Comparison of ENCODE assay signal across 19 cellular contexts in genomic region chr3:183958226-183958625, GRCh38. TPM values are rescaled to one million over a fixed set of nuclear protein-coding genes. Genes with fewer than 3 reads are reported as not detected.
A peak's percentile ranks its signal among the peaks of the same experiment; 100 is the strongest.
DNase-seq lines count a peak whose midpoint lies in the region; ATAC-seq and TF ChIP-seq lines count a peak whose summit lies in the region.
"Had no signal": no experiment of that assay in that cellular context is flagged by ENCODE, and none has a peak within 500 bp of the region (broad histone marks: within the 10 kb centered on the region; RNA-seq: fewer than 3 reads in every experiment).

No MANE protein-coding gene starts in this region.

- CTCF ChIA-PET in MCF 10A (lab: Yijun Ruan, JAX) = no interaction called here
- CTCF ChIA-PET in T-cell (lab: Charles Lee) = no interaction called here

- H3K4me1 Mint-ChIP-seq in MCF 10A (ENCODE audit: insufficient read depth, unreplicated experiment) (peaks cover 9% of the 10 kb centered on the region), T-cell (no peaks in the 10 kb centered on the region)
- H3K4me1 Mint-ChIP-seq: CD4-positive, alpha-beta memory T cell had no signal

- TF ChIP-seq POLR2A in breast epithelium (IDR thresholded peaks at IDR 0.05) (no peak), transverse colon (IDR thresholded peaks at IDR 0.05) (no peak)

- H3K27ac Mint-ChIP-seq in MCF 10A (ENCODE audit: low read depth, unreplicated experiment) (peak overlapping the region; percentile 75), T-cell (no peak overlapping the region)

- no peak for TF ChIP-seq EP300 in transverse colon (IDR thresholded peaks at IDR 0.05; ENCODE audit: low read depth)

- intact Hi-C loops in MCF 10A (cut with micrococcal nuclease) = no loop called here
- intact Hi-C loops in breast epithelium (cut with DNase I; ENCODE audit: low total_unique reads) = no loop called here
- intact Hi-C loops in mucosa of descending colon (cut with DNase I, micrococcal nuclease) = no loop called here
- intact Hi-C loops in transverse colon (cut with DNase I; ENCODE audit: low total_unique reads) = no loop called here

- POLR2A ChIA-PET in MCF 10A (lab: Yijun Ruan, JAX) = no interaction called here
- POLR2A ChIA-PET in T-cell (lab: Charles Lee) = no interaction called here

- DNase-seq in MCF 10A (ENCODE audit: unreplicated experiment) (no peak), breast epithelium (ENCODE audit: low spot score in 2 of 2) (no peak), epithelial cell of prostate (ENCODE audit: low read depth, low spot score) (no peak), mucosa of descending colon (peak in 1 of 3 donors; percentile 18), transverse colon (no peak), T-cell (no peak)
- DNase-seq: 8988T; BE2C; CD4-positive, alpha-beta memory T cell; DMS79 treated with DMSO at 0.1 percent for 48 hours; GM23248; MV-4-11; NCI-H1436; NCI-H2029 treated with DMSO at 0.1 percent for 48 hours; NCI-H2171 treated with DMSO at 0.1 percent for 48 hours; NCI-H748 treated with DMSO at 0.1 percent for 48 hours had no signal

- no peaks in the 10 kb centered on the region for H3K9me3 Mint-ChIP-seq in MCF 10A (ENCODE audit: unreplicated experiment)
- no peaks in the 10 kb centered on the region for H3K9me3 Mint-ChIP-seq in T-cell
- H3K9me3 Mint-ChIP-seq: CD4-positive, alpha-beta memory T cell had no signal

- H3K9me3 ChIP-seq in breast epithelium (no peaks in the 10 kb centered on the region), mucosa of descending colon (no peaks in the 10 kb centered on the region), transverse colon (no peaks in the 10 kb centered on the region)
- H3K9me3 ChIP-seq: BE2C had no signal

- BruUV-seq in MCF 10A (replicated peaks; lab: Mats Ljungman, UMichigan) = no TSS peak

- H3K4me3 ChIP-seq in breast epithelium (no peak overlapping the region), mucosa of descending colon (no peak overlapping the region), transverse colon (no peak overlapping the region)
- H3K4me3 ChIP-seq: GM23248 had no signal

- H3K27me3 ChIP-seq in breast epithelium (no peaks in the 10 kb centered on the region), transverse colon (no peaks in the 10 kb centered on the region)
- H3K27me3 ChIP-seq: BE2C had no signal

- WGBS in transverse colon (ENCODE audit: low coverage in 1 of 2), 2 donors = 52 to 71% methylated on average over 3 of the region's 3 CpGs

- H3K36me3 Mint-ChIP-seq in MCF 10A (ENCODE audit: insufficient read depth, unreplicated experiment) (peaks cover 24% of the 10 kb centered on the region), T-cell (peaks cover 23% of the 10 kb centered on the region)

- ATAC-seq in mucosa of descending colon (peak; percentile 86), HG02885 (IDR thresholded peaks at IDR 0.05; ENCODE audit: poor library complexity, unreplicated experiment) (no peak), T-cell (replicated peaks in 1 of 4) (no peak), GM21786 (IDR thresholded peaks at IDR 0.05; ENCODE audit: unreplicated experiment) (no peak)
- ATAC-seq: Right ventricle myocardium inferior had no signal

- H3K27ac ChIP-seq in breast epithelium (no peak overlapping the region), epithelial cell of prostate (peak overlapping the region; percentile 76), transverse colon (peak overlapping the region; percentile 56 to 80 (median 76))
- H3K27ac ChIP-seq: GM23248 had no signal

- H3K4me3 Mint-ChIP-seq in MCF 10A (ENCODE audit: unreplicated experiment) (no peak overlapping the region), T-cell (no peak overlapping the region)
- H3K4me3 Mint-ChIP-seq: CD4-positive, alpha-beta memory T cell had no signal

- H3K27me3 Mint-ChIP-seq in MCF 10A (ENCODE audit: insufficient read depth, unreplicated experiment) (no peaks in the 10 kb centered on the region), T-cell (no peaks in the 10 kb centered on the region)
- H3K27me3 Mint-ChIP-seq: CD4-positive, alpha-beta memory T cell had no signal

- TF ChIP-seq CTCF in MCF 10A (IDR thresholded peaks at IDR 0.05; ENCODE audit: unreplicated experiment) (no peak), breast epithelium (IDR thresholded peaks at IDR 0.05) (no peak), mucosa of descending colon (IDR thresholded peaks at IDR 0.05) (no peak), transverse colon (IDR thresholded peaks at IDR 0.05) (no peak)

- H3K36me3 ChIP-seq in breast epithelium (no peaks in the 10 kb centered on the region), mucosa of descending colon (ENCODE audit: low read depth) (no peaks in the 10 kb centered on the region), transverse colon (no peaks in the 10 kb centered on the region)

- H3K4me1 ChIP-seq in breast epithelium (no peaks in the 10 kb centered on the region), mucosa of descending colon (ENCODE audit: low read depth) (no peaks in the 10 kb centered on the region), transverse colon (peaks cover 0 to 11% (median 6%) of the 10 kb centered on the region in 4 donors)
- H3K4me1 ChIP-seq: BE2C had no signal

- in situ Hi-C loops in transverse colon (cut with MboI; ENCODE audit: low pct_ligation_motif_present in 1 of 4, low pct_unique_long_range_greater_than_20kb in 1 of 4, low sequenced_read_pairs in 3 of 4) = no loop called here

RNA-seq across cellular contexts. Expression of gene ABCC5, which starts 59.5 kb away (rescaled TPM):
- total RNA-seq in MCF 10A (2022) = 16.5 and 17.9 TPM in 2 replicates
- 10 to 100 TPM; 21.0 to 29.9 (median 21.8) TPM for total RNA-seq in breast epithelium
- total RNA-seq in mucosa of descending colon = 10 to 100 TPM; 34.4 to 45.7 (median 39.4) TPM
- 100 to 1,000 TPM in 1 of 4 donors, 10 to 100 TPM in 3; 74.1 to 168 (median 83.8) TPM for total RNA-seq in transverse colon
- 10 to 100 TPM; 17.6 to 34.3 (median 30.2) TPM for total RNA-seq in T-cell

Comparison
In these comparisons a context has a peak if more than half of its experiments do, and no peak if none do; other contexts are left out.
1. H3K27ac ChIP-seq: peak in epithelial cell of prostate (single experiment) and transverse colon (4 of 4); none in breast epithelium (0 of 2).